Comparison of ENCODE assay signal across 15 cellular contexts in the genomic region with DNA sequence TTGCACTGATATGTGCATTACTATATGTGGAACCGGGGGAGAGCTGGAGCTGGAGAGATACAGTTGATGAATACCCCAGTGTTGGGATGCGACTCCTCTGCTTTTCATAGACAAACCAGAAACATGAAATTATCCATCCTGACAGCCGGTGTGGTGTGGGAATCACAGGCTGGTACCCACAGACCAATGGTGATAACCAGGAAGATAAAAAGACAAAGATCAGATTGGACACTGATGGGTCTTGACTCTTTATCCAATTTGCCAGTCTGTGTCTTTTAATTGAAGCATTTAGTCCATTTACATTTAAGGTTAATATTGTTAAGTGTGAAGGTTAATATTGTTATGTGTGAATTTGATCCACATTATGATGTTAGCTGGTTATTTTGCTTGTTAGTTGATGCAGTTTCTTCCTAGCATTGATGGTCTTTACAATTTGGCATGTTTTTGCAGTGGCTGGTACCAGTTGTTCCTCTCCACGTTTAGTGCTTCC. TPM values are rescaled to one million over a fixed set of nuclear protein-coding genes. Genes with fewer than 3 reads are reported as not detected.
"Had no signal": no experiment of that assay in that cellular context is flagged by ENCODE, and none has a peak within 500 bp of the region (broad histone marks: within the 10 kb centered on the region; RNA-seq: fewer than 3 reads in every experiment).

No MANE protein-coding gene starts in this region.

RNA-seq across cellular contexts. Expression of a gene that starts 2.6 kb away (rescaled TPM):
- total RNA-seq: activated naive CD4-positive, alpha-beta T cell treated with anti-CD3 and anti-CD28 coated beads, Interleukin-2, amount 50 U/mL, for 72 hours; activated naive CD8-positive, alpha-beta T cell treated with anti-CD3 and anti-CD28 coated beads, Interleukin-2, amount 10 ng/mL, durations not matched to agents 7 days and 5 days; activated T-helper 1 cell treated with anti-CD3 and anti-CD28 coated beads, Interleukin-12 subunit alpha, Interleukin-12 subunit beta, Interleukin-2, Interleukin-4 antibody, amounts not matched to agents 30 ng/mL and 10 ng/mL and 1 ng/mL, durations not matched to agents 14 hours and 24 hours and 36 hours; adrenal gland; aorta; ascending aorta; astrocyte; body of pancreas; breast epithelium; bronchial epithelial cell; cardiac muscle cell; cardiac septum; cerebellum; chondrocyte had no signal
- polyA plus RNA-seq: adipose tissue, adrenal gland, aorta had no signal
